In genomic region chr14:68789798-68790655, GRCh38 we compare ENCODE assay signal across 1 cellular context.
A peak's percentile ranks its signal among the peaks of the same experiment; 100 is the strongest.
TF ChIP-seq lines count a peak whose summit lies in the region.

No MANE protein-coding gene starts in this region.

TF ChIP-seq in HepG2, 621 proteins besides CTCF, POLR2A, EP300 and RAD21 (continued from another document and continues in another):
- TF ChIP-seq ZBED4 (CRISPR knock-in tag; IDR thresholded peaks at IDR 0.05; ENCODE audit: borderline replicate concordance) (no peak), ZSCAN29 (CRISPR knock-in tag; conservative IDR thresholded peaks at IDR 0.05) (no peak), TARDBP (CRISPR knock-in tag; IDR thresholded peaks at IDR 0.05) (no peak), CC2D1A (CRISPR knock-in tag; IDR thresholded peaks at IDR 0.05) (no peak), CCDC6 (CRISPR knock-in tag; IDR thresholded peaks at IDR 0.05) (no peak), HNRNPL (IDR thresholded peaks at IDR 0.05; ENCODE audit: low read depth, low read length) (peak; percentile 95), TRIM22 (IDR thresholded peaks at IDR 0.05) (no peak), ZNF512B (CRISPR knock-in tag; IDR thresholded peaks at IDR 0.05; ENCODE audit: borderline replicate concordance) (no peak), ZBTB34 (CRISPR knock-in tag; IDR thresholded peaks at IDR 0.05) (no peak), MED8 (CRISPR knock-in tag; IDR thresholded peaks at IDR 0.05; ENCODE audit: insufficient replicate concordance) (peak; percentile 40), ZNF772 (CRISPR knock-in tag; IDR thresholded peaks at IDR 0.05) (no peak; the same call in 1 of the 2 replicates), IKZF4 (CRISPR knock-in tag; IDR thresholded peaks at IDR 0.05; ENCODE audit: borderline replicate concordance, low read depth, not compliant biosample characterization) (no peak), ZFP36L2 (CRISPR knock-in tag; IDR thresholded peaks at IDR 0.05) (no peak), HOXA9 (CRISPR knock-in tag; IDR thresholded peaks at IDR 0.05; ENCODE audit: borderline replicate concordance) (no peak), ZBTB4 (CRISPR knock-in tag; IDR thresholded peaks at IDR 0.05; ENCODE audit: borderline replicate concordance) (peak; percentile 47; the same call in 1 of the 2 replicates), PCBP1 (IDR thresholded peaks at IDR 0.05; ENCODE audit: borderline replicate concordance, low read depth, low read length) (0 out of 2 replicates have a peak, but pooled peaks have one; percentile 61), ZNF670 (CRISPR knock-in tag; IDR thresholded peaks at IDR 0.05; ENCODE audit: borderline replicate concordance) (no peak), ELK4 (CRISPR knock-in tag; IDR thresholded peaks at IDR 0.05; ENCODE audit: borderline replicate concordance) (no peak), RBM22 (optimal IDR thresholded peaks at IDR 0.05; ENCODE audit: low read length) (peak; percentile 34), HOXA5 (CRISPR knock-in tag; IDR thresholded peaks at IDR 0.05) (no peak), AGO2 (optimal IDR thresholded peaks at IDR 0.05; ENCODE audit: low read depth, low read length) (peak; percentile 100), PHF20 (CRISPR knock-in tag; IDR thresholded peaks at IDR 0.05) (0 out of 2 replicates have a peak, but pooled peaks have one; percentile 26), ELF3 (CRISPR knock-in tag; IDR thresholded peaks at IDR 0.05) (no peak), MTA3 (CRISPR knock-in tag; IDR thresholded peaks at IDR 0.05) (no peak), ZNF367 (CRISPR knock-in tag; IDR thresholded peaks at IDR 0.05; ENCODE audit: borderline replicate concordance) (no peak), ZBTB25 (CRISPR knock-in tag; IDR thresholded peaks at IDR 0.05) (no peak), AGO1 (IDR thresholded peaks at IDR 0.05; ENCODE audit: low read depth, low read length, poor library complexity, severe bottlenecking) (peak; percentile 99), ZNF710 (CRISPR knock-in tag; IDR thresholded peaks at IDR 0.05; ENCODE audit: borderline replicate concordance) (0 out of 2 replicates have a peak, but pooled peaks have one; percentile 39), SRSF1 (optimal IDR thresholded peaks at IDR 0.05; ENCODE audit: low read depth, low read length) (peak; percentile 80), SPEN (CRISPR knock-in tag; IDR thresholded peaks at IDR 0.05; ENCODE audit: low read depth) (no peak), TAF15 (IDR thresholded peaks at IDR 0.05; ENCODE audit: low read depth, low read length, poor library complexity, severe bottlenecking) (no peak), LRRFIP1 (CRISPR knock-in tag; conservative IDR thresholded peaks at IDR 0.05) (no peak), ZNF644 (CRISPR knock-in tag; IDR thresholded peaks at IDR 0.05; ENCODE audit: low read depth) (no peak), ZNF557 (CRISPR knock-in tag; IDR thresholded peaks at IDR 0.05) (no peak), RBM39 (IDR thresholded peaks at IDR 0.05; ENCODE audit: low read depth, low read length, poor library complexity, severe bottlenecking) (peak; percentile 38), KDM3A (CRISPR knock-in tag; IDR thresholded peaks at IDR 0.05; ENCODE audit: low read depth) (0 out of 2 replicates have a peak, but pooled peaks have one; percentile 22), ZNF510 (CRISPR knock-in tag; IDR thresholded peaks at IDR 0.05; ENCODE audit: low read depth) (no peak), SAP130 (CRISPR knock-in tag; IDR thresholded peaks at IDR 0.05; ENCODE audit: low read depth) (no peak), SNAPC2 (CRISPR knock-in tag; IDR thresholded peaks at IDR 0.05) (no peak), TAF1 (CRISPR knock-in tag; IDR thresholded peaks at IDR 0.05) (0 out of 2 replicates have a peak, but pooled peaks have one; percentile 26), REPIN1 (CRISPR knock-in tag; IDR thresholded peaks at IDR 0.05; ENCODE audit: borderline replicate concordance, low read depth) (no peak), PRMT3 (CRISPR knock-in tag; IDR thresholded peaks at IDR 0.05; ENCODE audit: borderline replicate concordance, low read depth) (no peak), ZNF205 (CRISPR knock-in tag; IDR thresholded peaks at IDR 0.05) (no peak)
